Comparison of ENCODE assay signal across 17 cellular contexts in genomic region chr1:20390589-20391331, GRCh38.
"Had no signal": no experiment of that assay in that cellular context is flagged by ENCODE, and none has a peak within 500 bp of the region (broad histone marks: within the 10 kb centered on the region; RNA-seq: fewer than 3 reads in every experiment).

No MANE protein-coding gene starts in this region.

- H3K4me3 ChIP-seq: cardiac muscle cell, lower lobe of right lung, tibial nerve had no signal

- H3K36me3 ChIP-seq: cardiac muscle cell, lower lobe of right lung, tibial nerve had no signal

- H3K9me3 ChIP-seq: lower lobe of right lung had no signal

- H3K27ac ChIP-seq: cardiac muscle cell, lower lobe of right lung, tibial nerve, VCaP had no signal

- ATAC-seq: activated T-cell treated with anti-CD3 and anti-CD28 coated beads, Interleukin-2, amount 50 U/mL, for 72 hours; left colon; lower lobe of right lung; stimulated activated naive CD8-positive, alpha-beta T cell treated with anti-CD3 and anti-CD28 coated beads, Interleukin-15, Interleukin-2, amounts not matched to agents 100 U/mL and 50 U/mL, for 24 hours had no signal

- H3K4me3 Mint-ChIP-seq: activated naive CD4-positive, alpha-beta T cell treated with anti-CD3 and anti-CD28 coated beads, Interleukin-2, amount 50 U/mL, for 24 hours; activated T-cell treated with anti-CD3 and anti-CD28 coated beads, Interleukin-2, amount 50 U/mL, for 72 hours; T-helper 1 cell treated with Interleukin-12 subunit alpha and Interleukin-12 subunit beta and Interleukin-4 antibody, amounts not matched to agents 30 μg/mL and 1 μg/mL, for 36 hours had no signal

- H3K27ac Mint-ChIP-seq: activated naive CD4-positive, alpha-beta T cell treated with anti-CD3 and anti-CD28 coated beads, Interleukin-2, amount 50 U/mL, for 24 hours; activated T-cell treated with anti-CD3 and anti-CD28 coated beads, Interleukin-2, amount 50 U/mL, for 72 hours; T-helper 1 cell treated with Interleukin-12 subunit alpha and Interleukin-12 subunit beta and Interleukin-4 antibody, amounts not matched to agents 30 μg/mL and 1 μg/mL, for 36 hours had no signal

- H3K4me1 Mint-ChIP-seq: activated naive CD4-positive, alpha-beta T cell treated with anti-CD3 and anti-CD28 coated beads, Interleukin-2, amount 50 U/mL, for 24 hours had no signal

- H3K36me3 Mint-ChIP-seq: activated naive CD4-positive, alpha-beta T cell treated with anti-CD3 and anti-CD28 coated beads, Interleukin-2, amount 50 U/mL, for 24 hours had no signal

- H3K4me1 ChIP-seq: lower lobe of right lung, tibial nerve had no signal

- DNase-seq: activated CD4-positive, alpha-beta T cell treated with anti-CD3 and anti-CD28 coated beads for 1 hour; activated effector memory CD4-positive, alpha-beta T cell treated with anti-CD3 and anti-CD28 coated beads, Interleukin-2, amount 50 U/mL, for 16 hours; activated T-cell treated with anti-CD3 and anti-CD28 coated beads, Interleukin-2, amount 50 U/mL, for 72 hours; left colon; lower lobe of right lung; midbrain; occipital lobe; retina; stimulated activated CD4-positive, alpha-beta T cell treated with anti-CD3 and anti-CD28 coated beads, Interleukin-12 subunit alpha, Interleukin-12 subunit beta, amount 100 ng/mL, for 4 hours; stimulated activated CD4-positive, alpha-beta T cell treated with anti-CD3 and anti-CD28 coated beads, Interleukin-1b, Interleukin-23, amount 100 ng/mL, for 48 hours; stimulated activated naive CD8-positive, alpha-beta T cell treated with anti-CD3 and anti-CD28 coated beads, Interleukin-15, Interleukin-2, amounts not matched to agents 100 U/mL and 50 U/mL, for 24 hours; substantia nigra had no signal
